In genomic region chr2:219244789-219245147, GRCh38 we compare ENCODE assay signal across 9 cellular contexts. TPM values are rescaled to one million over a fixed set of nuclear protein-coding genes. Genes with fewer than 3 reads are reported as not detected.
DNase-seq lines count a peak whose midpoint lies in the region; ATAC-seq, FAIRE-seq and TF ChIP-seq lines count a peak whose summit lies in the region.
"Had no signal": no experiment of that assay in that cellular context is flagged by ENCODE, and none has a peak within 500 bp of the region (broad histone marks: within the 10 kb centered on the region; RNA-seq: fewer than 3 reads in every experiment).

No MANE protein-coding gene starts in this region.

- no peaks in the 10 kb centered on the region for H3K27me3 ChIP-seq in cardiac muscle cell
- no peaks in the 10 kb centered on the region for H3K27me3 ChIP-seq in mesendoderm (ENCODE audit: insufficient read depth, low read length, poor library complexity)
- H3K27me3 ChIP-seq in uterus: no peaks in the 10 kb centered on the region

- H3K36me3 Mint-ChIP-seq in brain: no peaks in the 10 kb centered on the region

- no peak for DNase-seq in cardiac muscle cell (ENCODE audit: low read depth in 1 of 2, low spot score in 1 of 2)
- no peak for DNase-seq in Right ventricle myocardium superior
- no peak for DNase-seq in mesendoderm
- no peak for DNase-seq in uterus
- no peak for DNase-seq in dermis blood vessel endothelial cell
- no peak for DNase-seq in GOT3 (lab: John Stamatoyannopoulos, UW)
- no peak for DNase-seq in GM12892 (ENCODE audit: insufficient read length)

- H3K4me3 ChIP-seq in cardiac muscle cell (peak overlapping the region; percentile 75), mesendoderm (ENCODE audit: low read length) (peak overlapping the region; percentile 31), uterus (peak overlapping the region; percentile 81 to 86)

- H3K4me2 ChIP-seq in mesendoderm (ENCODE audit: low read length): peak overlapping the region; percentile 22

- peak overlapping the region; percentile 12 for H4K5ac ChIP-seq in mesendoderm (ENCODE audit: low read length)

- peak overlapping the region; percentile 94 to 97 (median 95) for H3K4me3 Mint-ChIP-seq in brain

- no peak overlapping the region for H2BK5ac ChIP-seq in mesendoderm (ENCODE audit: low read length)

- H3K4me1 Mint-ChIP-seq in brain: peaks cover 39% of the 10 kb centered on the region

- H3K79me2 ChIP-seq in mesendoderm (ENCODE audit: control insufficient read depth, insufficient read depth, low read length): no peaks in the 10 kb centered on the region

- TF ChIP-seq CTCF in cardiac muscle cell (IDR thresholded peaks at IDR 0.05; ENCODE audit: low read depth, low read length): no peak
- TF ChIP-seq CTCF in brain (conservative IDR thresholded peaks at IDR 0.05): no peak
- TF ChIP-seq CTCF in uterus (IDR thresholded peaks at IDR 0.05): no peak

- H2AK5ac ChIP-seq in mesendoderm (ENCODE audit: low read length): no peak overlapping the region

- no peaks in the 10 kb centered on the region for H3K9me3 ChIP-seq in cardiac muscle cell (ENCODE audit: low read depth)
- no peaks in the 10 kb centered on the region for H3K9me3 ChIP-seq in uterus

- peaks cover 10% of the 10 kb centered on the region for H3K27me3 Mint-ChIP-seq in brain

- no peak overlapping the region for H2BK15ac ChIP-seq in mesendoderm (replicated peaks; ENCODE audit: low read depth)

- no peak for ATAC-seq in Right ventricle myocardium superior (ENCODE audit: poor library complexity)

- H2BK120ac ChIP-seq in mesendoderm (ENCODE audit: low read depth, low read length): no peak overlapping the region

- H3K4me1 ChIP-seq in cardiac muscle cell (ENCODE audit: low read depth) (peaks cover 9% of the 10 kb centered on the region), mesendoderm (ENCODE audit: control insufficient read depth, low read depth, low read length) (peaks cover 2% of the 10 kb centered on the region), uterus (peaks cover 0 to 19% of the 10 kb centered on the region in 2 donors)

- H4K8ac ChIP-seq in mesendoderm (ENCODE audit: low read depth, low read length): peak overlapping the region; percentile 69

- TF ChIP-seq POLR2A in uterus (IDR thresholded peaks at IDR 0.05) (no peak), GM12892 (IDR thresholded peaks at IDR 0.05; ENCODE audit: low read depth, low read length) (no peak)

- intact Hi-C loops in Right ventricle myocardium superior (cut with DNase I): no loop called here
- intact Hi-C loops in uterus (cut with DNase I; ENCODE audit: low total_unique reads): no loop called here

- WGBS in mesendoderm (ENCODE audit: extremely low coverage, insufficient coverage, low lambda C conversion rate): no CpG with 5 or more reads among the region's 6 CpGs

- peak overlapping the region; percentile 93 to 98 (median 98) for H3K27ac Mint-ChIP-seq in brain

- H3K27ac ChIP-seq in cardiac muscle cell (peak overlapping the region; percentile 2), mesendoderm (ENCODE audit: low read depth, low read length) (no peak overlapping the region), uterus (peak overlapping the region; percentile 90 to 95)

- peak overlapping the region; percentile 82 for H3K56ac ChIP-seq in mesendoderm (ENCODE audit: low read length)

- peak overlapping the region; percentile 13 for H3K18ac ChIP-seq in mesendoderm (ENCODE audit: low read length)

- no peak for FAIRE-seq in GM12892 (lab: Jason Lieb, UNC)

- peak overlapping the region; percentile 28 for H3K4ac ChIP-seq in mesendoderm (ENCODE audit: low read depth, low read length)

- peaks cover 7% of the 10 kb centered on the region for H3K79me1 ChIP-seq in mesendoderm (ENCODE audit: low read length)

- H3K9ac ChIP-seq in mesendoderm (ENCODE audit: low read length): peak overlapping the region; percentile 55

- no peaks in the 10 kb centered on the region for H3K9me3 Mint-ChIP-seq in brain

- no peak overlapping the region for H3K23ac ChIP-seq in mesendoderm (ENCODE audit: low read length)

- H3K36me3 ChIP-seq in cardiac muscle cell (no peaks in the 10 kb centered on the region), mesendoderm (ENCODE audit: control insufficient read depth, insufficient read depth, low read length) (no peaks in the 10 kb centered on the region), uterus (no peaks in the 10 kb centered on the region)

RNA-seq across cellular contexts. Expression of gene GLB1L, which starts 0.5 kb away (rescaled TPM):
- 10.4 TPM in 2 replicates for total RNA-seq in cardiac muscle cell
- 3.3 and 12.0 TPM in 2 replicates for polyA plus RNA-seq in cardiac muscle cell
- total RNA-seq in Right ventricle myocardium superior: 1.4 TPM
- 5.5 TPM for polyA plus RNA-seq in brain (ENCODE audit: insufficient read depth, low read depth, low replicate concordance)
- polyA plus RNA-seq in mesendoderm (2013, experiment 1 of 2): 1.7 TPM
- polyA plus RNA-seq in mesendoderm (2013, experiment 2 of 2): 1.2 TPM
- total RNA-seq in uterus: 10 to 100 TPM in 2 of 4 donors, 1 to 10 TPM in 2; 8.2 to 20.7 (median 10.9) TPM
- 5.7 and 6.5 TPM in 2 replicates for total RNA-seq in dermis blood vessel endothelial cell
- polyA plus RNA-seq in GM12892 (2012; ENCODE audit: missing spikeins): 2.0 TPM

RNA-seq across cellular contexts. Expression of gene STK16, which starts 0.5 kb away (rescaled TPM):
- total RNA-seq in cardiac muscle cell (28.5 and 31.6 TPM in 2 replicates), Right ventricle myocardium superior (16.7 TPM), uterus (10 to 100 TPM in 3 of 4 donors, 1 to 10 TPM in 1; 4.1 to 55.6 (median 18.0) TPM), dermis blood vessel endothelial cell (24.3 and 24.7 TPM in 2 replicates)
- polyA plus RNA-seq in cardiac muscle cell (12.1 and 15.8 TPM in 2 replicates), brain (ENCODE audit: insufficient read depth, low read depth, low replicate concordance) (41.2 TPM)
- polyA plus RNA-seq in mesendoderm (2013, experiment 1 of 2): 9.0 TPM
- 8.8 TPM for polyA plus RNA-seq in mesendoderm (2013, experiment 2 of 2)
- polyA plus RNA-seq in GM12892 (2012; ENCODE audit: missing spikeins): 35.8 TPM

RNA-seq across cellular contexts. Expression of gene TUBA4B, which starts 8.3 kb away (rescaled TPM):
- total RNA-seq in cardiac muscle cell: not detected in 2 replicates
- polyA plus RNA-seq in cardiac muscle cell: not detected in 2 replicates
- total RNA-seq in Right ventricle myocardium superior: not detected
- polyA plus RNA-seq in brain (ENCODE audit: insufficient read depth, low read depth, low replicate concordance): not detected
- polyA plus RNA-seq in mesendoderm (2013, experiment 1 of 2): 0.06 TPM
- 0.03 TPM for polyA plus RNA-seq in mesendoderm (2013, experiment 2 of 2)
- total RNA-seq in uterus: under 1 TPM in 2 of 4 donors, not detected in 2; 0.43 to 0.83 TPM
- 0.09 TPM in 1 of 2 replicates, not detected in the other for total RNA-seq in dermis blood vessel endothelial cell
- 0.53 TPM for polyA plus RNA-seq in GM12892 (2012; ENCODE audit: missing spikeins)
- total RNA-seq: LHCN-M2 had no signal

RNA-seq across cellular contexts. Expression of gene TUBA4A, which starts 8.9 kb away (rescaled TPM):
- total RNA-seq in cardiac muscle cell: 1.6 and 2.6 TPM in 2 replicates
- polyA plus RNA-seq in cardiac muscle cell: 2.3 and 6.5 TPM in 2 replicates
- 84.3 TPM for total RNA-seq in Right ventricle myocardium superior
- 116 TPM for polyA plus RNA-seq in brain (ENCODE audit: insufficient read depth, low read depth, low replicate concordance)
- 126 TPM for polyA plus RNA-seq in mesendoderm (2013, experiment 1 of 2)
- 132 TPM for polyA plus RNA-seq in mesendoderm (2013, experiment 2 of 2)
- total RNA-seq in uterus: 10 to 100 TPM in 2 of 4 donors, 1 to 10 TPM in 2; 3.7 to 32.3 (median 7.3) TPM
- 19.9 and 23.0 TPM in 2 replicates for total RNA-seq in dermis blood vessel endothelial cell
- 128 TPM for polyA plus RNA-seq in GM12892 (2012; ENCODE audit: missing spikeins)

RNA-seq across cellular contexts. Expression of gene ANKZF1, which starts 15.2 kb away (rescaled TPM):
- total RNA-seq in cardiac muscle cell: 100 and 139 TPM in 2 replicates
- 135 and 175 TPM in 2 replicates for polyA plus RNA-seq in cardiac muscle cell
- 27.3 TPM for total RNA-seq in Right ventricle myocardium superior
- polyA plus RNA-seq in brain (ENCODE audit: insufficient read depth, low read depth, low replicate concordance): 19.2 TPM
- 19.4 TPM for polyA plus RNA-seq in mesendoderm (2013, experiment 1 of 2)
- polyA plus RNA-seq in mesendoderm (2013, experiment 2 of 2): 19.2 TPM
- total RNA-seq in uterus: 10 to 100 TPM; 31.8 to 57.6 (median 38.7) TPM
- 17.7 and 29.6 TPM in 2 replicates for total RNA-seq in dermis blood vessel endothelial cell
- polyA plus RNA-seq in GM12892 (2012; ENCODE audit: missing spikeins): 95.3 TPM

Comparison
In these comparisons a context has a peak if more than half of its experiments do, and no peak if none do; other contexts are left out.
1. H3K4me3 ChIP-seq: peak in every context shown above with its lines; median percentile 84 in uterus; 75 in cardiac muscle cell; 31 in mesendoderm.